ENCODE assay signal across 16 cellular contexts in the genomic region with DNA sequence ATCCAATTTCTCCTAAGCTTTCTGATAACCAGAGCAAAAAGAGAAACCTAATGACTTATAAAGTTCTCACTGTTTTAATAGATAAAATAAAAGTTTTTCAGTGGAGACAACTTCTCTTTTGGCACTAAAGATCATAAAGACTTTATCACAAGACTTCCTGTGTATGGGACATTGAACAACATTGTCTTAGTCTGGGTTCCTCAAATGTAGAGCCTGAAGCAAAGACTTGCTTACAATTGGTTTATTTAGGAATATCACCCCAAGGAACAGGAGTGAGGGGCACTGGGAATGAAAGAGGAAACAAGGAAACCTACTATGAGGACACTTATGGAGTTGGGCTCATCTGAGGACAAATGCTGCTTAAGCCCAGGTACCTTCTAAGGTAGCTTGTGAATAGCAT.
DNase-seq lines count a peak whose midpoint lies in the region; ATAC-seq, FAIRE-seq and TF ChIP-seq lines count a peak whose summit lies in the region.
"Had no signal": no experiment of that assay in that cellular context is flagged by ENCODE, and none has a peak within 500 bp of the region (broad histone marks: within the 10 kb centered on the region; RNA-seq: fewer than 3 reads in every experiment).

No MANE protein-coding gene starts in this region.

- H4K20me1 ChIP-seq in BLaER1 treated with 17β-estradiol and CSF1 and Interleukin-3, amounts not matched to agents 10 nM and 100 nM, result no peaks in the 10 kb centered on the region
- H4K20me1 ChIP-seq in endothelial cell of umbilical vein (replicated peaks; ENCODE audit: control insufficient read depth, extremely low read depth, insufficient read depth, low read length), result no peaks in the 10 kb centered on the region

- no TSS peak for BruUV-seq in endothelial cell of umbilical vein (replicated peaks; lab: Mats Ljungman, UMichigan)

- TF ChIP-seq POLR2A in endothelial cell of umbilical vein (IDR thresholded peaks at IDR 0.05; ENCODE audit: low read depth, low read length), result no peak

- peak overlapping the region in 8 of 11 experiments; percentile 12 to 91 (median 42); a peak in 11 of 22 replicates for H3K4me2 ChIP-seq in BLaER1 treated with 17β-estradiol and CSF1 and Interleukin-3, amounts not matched to agents 10 nM and 100 nM
- H3K4me2 ChIP-seq in endothelial cell of umbilical vein (ENCODE audit: insufficient read depth, low read length), result no peak overlapping the region

- H3K79me2 ChIP-seq in endothelial cell of umbilical vein (ENCODE audit: control insufficient read depth, insufficient read depth, low read length), result no peaks in the 10 kb centered on the region

- peaks cover 0 to 8% (median 0%) of the 10 kb centered on the region in 11 experiments; a peak in 1 of 22 replicates for H3K36me3 ChIP-seq in BLaER1 treated with 17β-estradiol and CSF1 and Interleukin-3, amounts not matched to agents 10 nM and 100 nM
- H3K36me3 ChIP-seq in endothelial cell of umbilical vein (ENCODE audit: control insufficient read depth in 2 of 2, extremely low read depth in 1 of 2, insufficient read depth in 2 of 2, low read length in 2 of 2), result no peaks in the 10 kb centered on the region

- intact Hi-C loops in Right ventricle myocardium inferior (cut with DNase I) (no loop called here), left cardiac atrium (cut with DNase I) (no loop called here), endothelial cell of umbilical vein (cut with micrococcal nuclease) (no loop called here), sciatic nerve (cut with DNase I) (no loop called here)

- DNase-seq in Right ventricle myocardium inferior (ENCODE audit: missing footprints) (no peak), left cardiac atrium (no peak), endothelial cell of umbilical vein (ENCODE audit: low read depth, low spot score) (no peak), sciatic nerve (ENCODE audit: low spot score) (no peak), retina (no peak)
- DNase-seq: 8988T; C1 segment of cervical spinal cord; CD4-positive, alpha-beta memory T cell; DMS79 treated with DMSO at 0.1 percent for 48 hours; EL had no signal

- H3K9me3 ChIP-seq in BLaER1 treated with 17β-estradiol and CSF1 and Interleukin-3, amounts not matched to agents 10 nM and 100 nM (replicated peaks in 1 of 11), result peaks cover 3 to 34% (median 13%) of the 10 kb centered on the region in 11 experiments; a peak in 17 of 22 replicates
- H3K9me3 ChIP-seq in endothelial cell of umbilical vein (replicated peaks; ENCODE audit: control insufficient read depth, insufficient read depth, low read length), result no peaks in the 10 kb centered on the region

- H3K4me1 ChIP-seq in BLaER1 treated with 17β-estradiol and CSF1 and Interleukin-3, amounts not matched to agents 10 nM and 100 nM, result peaks cover 28 to 67% (median 54%) of the 10 kb centered on the region in 10 experiments
- H3K4me1 ChIP-seq in endothelial cell of umbilical vein (ENCODE audit: control insufficient read depth, extremely low read depth, insufficient read depth, low read length), result peaks cover 9% of the 10 kb centered on the region

- H3K27me3 ChIP-seq in BLaER1 treated with 17β-estradiol and CSF1 and Interleukin-3, amounts not matched to agents 10 nM and 100 nM, result no peaks in the 10 kb centered on the region
- H3K27me3 ChIP-seq in endothelial cell of umbilical vein (ENCODE audit: control insufficient read depth in 2 of 2, insufficient read depth in 2 of 2, low read length in 2 of 2), result no peaks in the 10 kb centered on the region

- H2AFZ ChIP-seq in endothelial cell of umbilical vein (ENCODE audit: low read depth, low read length), result no peak overlapping the region

- H3K9ac ChIP-seq in BLaER1 treated with 17β-estradiol and CSF1 and Interleukin-3, amounts not matched to agents 10 nM and 100 nM, result no peak overlapping the region
- no peak overlapping the region for H3K9ac ChIP-seq in endothelial cell of umbilical vein (replicated peaks; ENCODE audit: extremely low read depth, insufficient read depth, low read length)

- POLR2A ChIA-PET in endothelial cell of umbilical vein (lab: Charles Lee), result no interaction called here

- no peaks in the 10 kb centered on the region for H3K9me1 ChIP-seq in endothelial cell of umbilical vein (replicated peaks; ENCODE audit: control insufficient read depth, extremely low read depth, insufficient read depth, low read length)

- ATAC-seq in Right ventricle myocardium inferior (peak; percentile 13), left cardiac atrium (no peak), sciatic nerve (peak; percentile 42), GM18520 (IDR thresholded peaks at IDR 0.05; ENCODE audit: unreplicated experiment) (no peak)
- ATAC-seq: HCT116 had no signal

- FAIRE-seq in endothelial cell of umbilical vein (lab: Jason Lieb, UNC), result peak; percentile 52
- FAIRE-seq: G401.6, GM12891 had no signal

- no peak for TF ChIP-seq CTCF in endothelial cell of umbilical vein (IDR thresholded peaks at IDR 0.05; ENCODE audit: extremely low read depth in 1 of 2, insufficient read depth in 1 of 2, low read depth in 1 of 2, low read length in 2 of 2)

- H3K27ac ChIP-seq in BLaER1 treated with 17β-estradiol and CSF1 and Interleukin-3, amounts not matched to agents 10 nM and 100 nM, result peak overlapping the region in 10 of 11 experiments; percentile 1 to 95 (median 40); a peak in 15 of 22 replicates
- no peak overlapping the region for H3K27ac ChIP-seq in endothelial cell of umbilical vein (ENCODE audit: insufficient read depth, low read depth, low read length)
- H3K27ac ChIP-seq: HL-60 had no signal

- dilution Hi-C loops in endothelial cell of umbilical vein (cut with MboI; ENCODE audit: extremely low pct_ligation_motif_present, low sequenced_read_pairs), result no loop called here

- H3K4me3 ChIP-seq in BLaER1 treated with 17β-estradiol and CSF1 and Interleukin-3, amounts not matched to agents 10 nM and 100 nM, result no peak overlapping the region
- H3K4me3 ChIP-seq in endothelial cell of umbilical vein (replicated peaks in 1 of 3; ENCODE audit: insufficient read depth in 1 of 3, low read depth in 1 of 3, low read length in 3 of 3), result no peak overlapping the region

- CTCF ChIA-PET in endothelial cell of umbilical vein (lab: Charles Lee), result no interaction called here

TF ChIP-seq in endothelial cell of umbilical vein, 7 proteins besides CTCF, POLR2A, EP300 and RAD21:
- TF ChIP-seq FOS (IDR thresholded peaks at IDR 0.05; ENCODE audit: borderline replicate concordance, insufficient read depth, low read length) (no peak), POLR2AphosphoS5 (IDR thresholded peaks at IDR 0.05; ENCODE audit: insufficient read depth, low read depth, low read length) (no peak), JUN (IDR thresholded peaks at IDR 0.05; ENCODE audit: borderline replicate concordance, insufficient read depth, insufficient read length, low read depth) (no peak), MYC (IDR thresholded peaks at IDR 0.05; ENCODE audit: low read depth, low read length) (no peak), GATA2 (IDR thresholded peaks at IDR 0.05; ENCODE audit: insufficient read depth, insufficient read length, low read depth, low read length) (no peak), EZH2 (IDR thresholded peaks at IDR 0.05; ENCODE audit: borderline replicate concordance, low read depth, low read length, severe bottlenecking) (no peak)
- TF ChIP-seq, protein P1, sequence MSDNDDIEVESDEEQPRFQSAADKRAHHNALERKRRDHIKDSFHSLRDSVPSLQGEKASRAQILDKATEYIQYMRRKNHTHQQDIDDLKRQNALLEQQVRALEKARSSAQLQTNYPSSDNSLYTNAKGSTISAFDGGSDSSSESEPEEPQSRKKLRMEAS (IDR thresholded peaks at IDR 0.05; ENCODE audit: insufficient read depth, insufficient read length), result no peak

Comparison
In these comparisons a context has a peak if more than half of its experiments do, and no peak if none do; other contexts are left out.
1. ATAC-seq: peak in Right ventricle myocardium inferior (single experiment) and sciatic nerve (single experiment); none in left cardiac atrium (0 of 2) and GM18520 (single experiment).